ENCODE assay signal across 19 cellular contexts in genomic region chr21:29221259-29221744, GRCh38.
A peak's percentile ranks its signal among the peaks of the same experiment; 100 is the strongest.
DNase-seq lines count a peak whose midpoint lies in the region; ATAC-seq, FAIRE-seq and TF ChIP-seq lines count a peak whose summit lies in the region.
"Had no signal": no experiment of that assay in that cellular context is flagged by ENCODE, and none has a peak within 500 bp of the region (broad histone marks: within the 10 kb centered on the region; RNA-seq: fewer than 3 reads in every experiment).

No MANE protein-coding gene starts in this region.

- no peaks in the 10 kb centered on the region for H3K36me3 ChIP-seq in SJCRH30
- H3K36me3 ChIP-seq in pancreas = no peaks in the 10 kb centered on the region
- H3K36me3 ChIP-seq in psoas muscle (ENCODE audit: insufficient read depth in 1 of 2, low read depth in 1 of 2) = no peaks in the 10 kb centered on the region
- H3K36me3 ChIP-seq: colonic mucosa, MG63, prostate gland had no signal

- H3K4me1 ChIP-seq in SJCRH30 (peaks cover 33% of the 10 kb centered on the region), pancreas (peaks cover 12 to 25% (median 23%) of the 10 kb centered on the region in 3 donors), psoas muscle (no peaks in the 10 kb centered on the region)
- H3K4me1 ChIP-seq: prostate gland had no signal

- H3K4me1 Mint-ChIP-seq in HFFc6 (ENCODE audit: low read depth) (peaks cover 79% of the 10 kb centered on the region), chondrocyte (ENCODE audit: low read depth) (peaks cover 66% of the 10 kb centered on the region)
- H3K4me1 Mint-ChIP-seq: natural killer cell had no signal

- peak overlapping the region; percentile 77 for H3K27ac Mint-ChIP-seq in HFFc6
- H3K27ac Mint-ChIP-seq in chondrocyte (ENCODE audit: unreplicated experiment) = peak overlapping the region; percentile 78
- H3K27ac Mint-ChIP-seq: activated T-helper 1 cell treated with anti-CD3 and anti-CD28 coated beads, Interleukin-12 subunit alpha, Interleukin-12 subunit beta, Interleukin-2, Interleukin-4 antibody, amounts not matched to agents 30 ng/mL and 10 ng/mL and 1 ng/mL, durations not matched to agents 14 hours and 24 hours and 36 hours; natural killer cell had no signal

- intact Hi-C loops in pancreas (cut with DNase I) = no loop called here
- intact Hi-C loops in psoas muscle (cut with DNase I) = no loop called here

- 49 to 50% methylated on average over 5 of the region's 5 CpGs for WGBS in pancreas, 2 donors
- WGBS in psoas muscle, 3 donors = 90 to 93% (median 91%) methylated on average over 5 of the region's 5 CpGs

- FAIRE-seq in pancreas (lab: Jason Lieb, UNC) = no peak

- DNase-seq in HFFc6 = peak; percentile 60
- peak; percentile 72 to 75 for DNase-seq in SJCRH30
- DNase-seq in chondrocyte (ENCODE audit: low spot score) = no peak
- peak in 3 of 6 donors; percentile 19 to 40 (median 23) for DNase-seq in pancreas
- DNase-seq in putamen (ENCODE audit: low spot score) = no peak
- DNase-seq in NCI-H774 (lab: John Stamatoyannopoulos, UW) = no peak
- no peak for DNase-seq in psoas muscle
- no peak for DNase-seq in NCI-H2029 (lab: John Stamatoyannopoulos, UW)
- DNase-seq: colonic mucosa; MG63; natural killer cell; NCI-H187 treated with DMSO at 0.1 percent for 48 hours; NCI-H510A; Right ventricle myocardium superior; stimulated activated CD4-positive, alpha-beta T cell treated with anti-CD3 and anti-CD28 coated beads, Interleukin-15, amount 100 ng/mL, for 24 hours; stimulated activated naive CD8-positive, alpha-beta T cell treated with anti-CD3 and anti-CD28 coated beads, Interleukin-15, Interleukin-2, amounts not matched to agents 100 U/mL and 50 U/mL, for 24 hours had no signal

- ATAC-seq in pancreas = peak; percentile 46 to 66 (median 60)
- no peak for ATAC-seq in psoas muscle
- ATAC-seq: natural killer cell; stimulated activated naive CD8-positive, alpha-beta T cell treated with anti-CD3 and anti-CD28 coated beads, Interleukin-15, Interleukin-2, amounts not matched to agents 100 U/mL and 50 U/mL, for 24 hours had no signal

- peak overlapping the region; percentile 61; the same call in 1 of the 2 replicates for H3K4me3 Mint-ChIP-seq in HFFc6
- H3K4me3 Mint-ChIP-seq in chondrocyte (ENCODE audit: unreplicated experiment) = peak overlapping the region; percentile 9
- H3K4me3 Mint-ChIP-seq: activated T-helper 1 cell treated with anti-CD3 and anti-CD28 coated beads, Interleukin-12 subunit alpha, Interleukin-12 subunit beta, Interleukin-2, Interleukin-4 antibody, amounts not matched to agents 30 ng/mL and 10 ng/mL and 1 ng/mL, durations not matched to agents 14 hours and 24 hours and 36 hours; natural killer cell had no signal

- TF ChIP-seq CTCF in HFFc6 (IDR thresholded peaks at IDR 0.05) = no peak
- no peak for TF ChIP-seq CTCF in chondrocyte (IDR thresholded peaks at IDR 0.05)
- TF ChIP-seq CTCF in pancreas (IDR thresholded peaks at IDR 0.05) = no peak
- no peak for TF ChIP-seq CTCF in psoas muscle (IDR thresholded peaks at IDR 0.05)

- H3K27ac ChIP-seq in SJCRH30 = peak overlapping the region; percentile 86
- H3K27ac ChIP-seq in pancreas = peak overlapping the region in 2 of 4 donors; percentile 50 to 92
- H3K27ac ChIP-seq in psoas muscle = no peak overlapping the region
- H3K27ac ChIP-seq: BLaER1 treated with 17β-estradiol and CSF1 and Interleukin-3, amounts not matched to agents 10 nM and 100 nM; colonic mucosa; prostate gland had no signal

- H3K27me3 ChIP-seq in SJCRH30 (no peaks in the 10 kb centered on the region), pancreas (no peaks in the 10 kb centered on the region), psoas muscle (ENCODE audit: insufficient read depth in 3 of 3, low read length in 2 of 3) (no peaks in the 10 kb centered on the region)
- H3K27me3 ChIP-seq: BLaER1 treated with 17β-estradiol and CSF1 and Interleukin-3, amounts not matched to agents 10 nM and 100 nM; colonic mucosa; MG63 had no signal

- H3K36me3 Mint-ChIP-seq in HFFc6 (ENCODE audit: low read depth) (peaks cover 21% of the 10 kb centered on the region), chondrocyte (ENCODE audit: low read depth) (peaks cover 4% of the 10 kb centered on the region)
- H3K36me3 Mint-ChIP-seq: natural killer cell had no signal

- H3K9me3 Mint-ChIP-seq in HFFc6 = peaks cover 12% of the 10 kb centered on the region
- peaks cover 34% of the 10 kb centered on the region for H3K9me3 Mint-ChIP-seq in chondrocyte (ENCODE audit: low read depth)
- H3K9me3 Mint-ChIP-seq: activated T-helper 1 cell treated with anti-CD3 and anti-CD28 coated beads, Interleukin-12 subunit alpha, Interleukin-12 subunit beta, Interleukin-2, Interleukin-4 antibody, amounts not matched to agents 30 ng/mL and 10 ng/mL and 1 ng/mL, durations not matched to agents 14 hours and 24 hours and 36 hours; natural killer cell had no signal

- H3K27me3 Mint-ChIP-seq in HFFc6 (ENCODE audit: insufficient read depth) (no peaks in the 10 kb centered on the region), chondrocyte (ENCODE audit: low read depth) (no peaks in the 10 kb centered on the region)

- H3K9me3 ChIP-seq in SJCRH30 (replicated peaks) = no peaks in the 10 kb centered on the region; the same call in 1 of the 2 replicates
- no peaks in the 10 kb centered on the region for H3K9me3 ChIP-seq in pancreas
- H3K9me3 ChIP-seq in psoas muscle = no peaks in the 10 kb centered on the region
- H3K9me3 ChIP-seq: colonic mucosa, prostate gland had no signal

- H3K4me3 ChIP-seq in SJCRH30 (0 out of 2 replicates have a peak overlapping the region, but pooled peaks have one; percentile 7), pancreas (no peak overlapping the region), psoas muscle (no peak overlapping the region)
- H3K4me3 ChIP-seq: BLaER1 treated with 17β-estradiol and CSF1 and Interleukin-3, amounts not matched to agents 10 nM and 100 nM; colonic mucosa; MG63; prostate gland had no signal

Comparison
In these comparisons a context has a peak if more than half of its experiments do, and no peak if none do; other contexts are left out.
1. DNase-seq: peak in HFFc6 (single experiment) and SJCRH30 (2 of 2); none in chondrocyte (single experiment), putamen (single experiment), NCI-H774 (single experiment), psoas muscle (0 of 2) and NCI-H2029 (single experiment).
2. ATAC-seq: peak in pancreas (4 of 4); none in psoas muscle (0 of 4).